Comparison of ENCODE assay signal across 26 cellular contexts in genomic region chr4:72564184-72564583, GRCh38. TPM values are rescaled to one million over a fixed set of nuclear protein-coding genes. Genes with fewer than 3 reads are reported as not detected.
DNase-seq lines count a peak whose midpoint lies in the region; ATAC-seq and TF ChIP-seq lines count a peak whose summit lies in the region.
"Had no signal": no experiment of that assay in that cellular context is flagged by ENCODE, and none has a peak within 500 bp of the region (broad histone marks: within the 10 kb centered on the region; RNA-seq: fewer than 3 reads in every experiment).

No MANE protein-coding gene starts in this region.

- CTCF ChIA-PET in MCF 10A (lab: Yijun Ruan, JAX) = no interaction called here

- H3K27me3 ChIP-seq in breast epithelium = no peaks in the 10 kb centered on the region
- H3K27me3 ChIP-seq in adipocyte (replicated peaks; ENCODE audit: control insufficient read depth, insufficient read depth, low read length) = no peaks in the 10 kb centered on the region
- H3K27me3 ChIP-seq in gastrocnemius medialis = no peaks in the 10 kb centered on the region
- H3K27me3 ChIP-seq in ascending aorta = no peaks in the 10 kb centered on the region
- H3K27me3 ChIP-seq in HAP-1 (ENCODE audit: low read depth) = no peaks in the 10 kb centered on the region
- H3K27me3 ChIP-seq: upper lobe of right lung had no signal

- DNase-seq in MCF 10A (ENCODE audit: unreplicated experiment) = peak; percentile 78
- no peak for DNase-seq in breast epithelium (ENCODE audit: low spot score in 2 of 2)
- peak; percentile 52 for DNase-seq in adipocyte (ENCODE audit: low read depth)
- DNase-seq in fibroblast of pulmonary artery (ENCODE audit: low read depth) = peak; percentile 59
- no peak for DNase-seq in gastrocnemius medialis
- no peak for DNase-seq in ascending aorta (ENCODE audit: low spot score in 2 of 2)
- DNase-seq in HAP-1 (ENCODE audit: low spot score in 2 of 2) = no peak
- DNase-seq: 8988T; activated CD4-positive, alpha-beta T cell treated with anti-CD3 and anti-CD28 coated beads, Interleukin-2, amount 10 ng/mL, durations not matched to agents 7 days and 5 days; activated T-cell treated with anti-CD3 and anti-CD28 coated beads for 4 hours; CD4-positive, alpha-beta T cell; effector memory CD8-positive, alpha-beta T cell; head of caudate nucleus; immature natural killer cell; NCI-H1930; NCI-H510A; stimulated activated naive CD4-positive, alpha-beta T cell treated with Interleukin-2 at 50 U/mL for 16 hours; upper lobe of right lung had no signal

- no peaks in the 10 kb centered on the region for H3K9me3 Mint-ChIP-seq in MCF 10A (ENCODE audit: unreplicated experiment)
- H3K9me3 Mint-ChIP-seq: activated CD4-positive, alpha-beta T cell treated with anti-CD3 and anti-CD28 coated beads, Interleukin-2, amount 10 ng/mL, durations not matched to agents 7 days and 5 days; activated naive CD4-positive, alpha-beta T cell treated with anti-CD3 and anti-CD28 coated beads, Interleukin-2, amount 50 U/mL, for 24 hours; CD4-positive, alpha-beta T cell; effector memory CD8-positive, alpha-beta T cell; nephron had no signal

- no peaks in the 10 kb centered on the region for H3K9me3 ChIP-seq in breast epithelium
- H3K9me3 ChIP-seq in adipocyte (ENCODE audit: control insufficient read depth, low read length) = no peaks in the 10 kb centered on the region
- H3K9me3 ChIP-seq in gastrocnemius medialis = no peaks in the 10 kb centered on the region
- no peaks in the 10 kb centered on the region for H3K9me3 ChIP-seq in ascending aorta
- no peaks in the 10 kb centered on the region for H3K9me3 ChIP-seq in HAP-1
- H3K9me3 ChIP-seq: upper lobe of right lung had no signal

- H3K9ac ChIP-seq in adipocyte (ENCODE audit: low read length) = no peak overlapping the region

- no peaks in the 10 kb centered on the region for H3K27me3 Mint-ChIP-seq in MCF 10A (ENCODE audit: insufficient read depth, unreplicated experiment)

- no peaks in the 10 kb centered on the region for H3K36me3 ChIP-seq in breast epithelium
- H3K36me3 ChIP-seq in adipocyte (ENCODE audit: control insufficient read depth, insufficient read depth, low read length, severe bottlenecking) = no peaks in the 10 kb centered on the region
- H3K36me3 ChIP-seq in gastrocnemius medialis = no peaks in the 10 kb centered on the region
- H3K36me3 ChIP-seq in ascending aorta = no peaks in the 10 kb centered on the region
- no peaks in the 10 kb centered on the region for H3K36me3 ChIP-seq in HAP-1 (replicated peaks)
- H3K36me3 ChIP-seq: upper lobe of right lung had no signal

- H3K4me1 ChIP-seq in breast epithelium = no peaks in the 10 kb centered on the region
- peaks cover 27% of the 10 kb centered on the region for H3K4me1 ChIP-seq in adipocyte (ENCODE audit: control insufficient read depth, insufficient read depth, low read length)
- H3K4me1 ChIP-seq in gastrocnemius medialis = peaks cover 0 to 3% of the 10 kb centered on the region in 2 donors
- H3K4me1 ChIP-seq in ascending aorta = peaks cover 0 to 8% of the 10 kb centered on the region in 2 donors
- peaks cover 14% of the 10 kb centered on the region for H3K4me1 ChIP-seq in HAP-1
- H3K4me1 ChIP-seq: upper lobe of right lung had no signal

- TF ChIP-seq CTCF in MCF 10A (IDR thresholded peaks at IDR 0.05; ENCODE audit: unreplicated experiment) (no peak), breast epithelium (IDR thresholded peaks at IDR 0.05) (no peak), fibroblast of pulmonary artery (IDR thresholded peaks at IDR 0.05; ENCODE audit: low read length, missing control alignments) (no peak), gastrocnemius medialis (IDR thresholded peaks at IDR 0.05 in 4 of 5, conservative IDR thresholded peaks at IDR 0.05 in 1 of 5) (no peak), ascending aorta (IDR thresholded peaks at IDR 0.05) (no peak)

- in situ Hi-C loops in gastrocnemius medialis (cut with MboI; ENCODE audit: low sequenced_read_pairs in 4 of 4) = no loop called here
- in situ Hi-C loops in HAP-1 (cut with MboI; ENCODE audit: low sequenced_read_pairs) = no loop called here

- H3K4me1 Mint-ChIP-seq in MCF 10A (ENCODE audit: insufficient read depth, unreplicated experiment) = peaks cover 18% of the 10 kb centered on the region

- no peak for ATAC-seq in gastrocnemius medialis
- ATAC-seq in GM18861 (IDR thresholded peaks at IDR 0.05; ENCODE audit: unreplicated experiment) = no peak
- ATAC-seq: effector memory CD8-positive, alpha-beta T cell; upper lobe of right lung had no signal

- POLR2A ChIA-PET in MCF 10A (lab: Yijun Ruan, JAX) = no interaction called here

- H3K36me3 Mint-ChIP-seq in MCF 10A (ENCODE audit: insufficient read depth, unreplicated experiment) = no peaks in the 10 kb centered on the region
- H3K36me3 Mint-ChIP-seq: activated naive CD4-positive, alpha-beta T cell treated with anti-CD3 and anti-CD28 coated beads, Interleukin-2, amount 50 U/mL, for 24 hours; memory B cell had no signal

- no peak overlapping the region for H3K4me3 Mint-ChIP-seq in MCF 10A (ENCODE audit: unreplicated experiment)
- H3K4me3 Mint-ChIP-seq: activated CD4-positive, alpha-beta T cell treated with anti-CD3 and anti-CD28 coated beads, Interleukin-2, amount 10 ng/mL, durations not matched to agents 7 days and 5 days; activated naive CD4-positive, alpha-beta T cell treated with anti-CD3 and anti-CD28 coated beads, Interleukin-2, amount 50 U/mL, for 24 hours; CD4-positive, alpha-beta T cell; effector memory CD8-positive, alpha-beta T cell; immature natural killer cell; memory B cell; nephron had no signal

- H3K4me3 ChIP-seq in breast epithelium (no peak overlapping the region), adipocyte (ENCODE audit: low read length) (no peak overlapping the region), fibroblast of pulmonary artery (replicated peaks; ENCODE audit: low read depth, low read length) (no peak overlapping the region), gastrocnemius medialis (no peak overlapping the region), ascending aorta (no peak overlapping the region), HAP-1 (no peak overlapping the region)
- H3K4me3 ChIP-seq: SK-N-MC, upper lobe of right lung had no signal

- no peak overlapping the region for H3K27ac Mint-ChIP-seq in MCF 10A (ENCODE audit: low read depth, unreplicated experiment)
- H3K27ac Mint-ChIP-seq: activated CD4-positive, alpha-beta T cell treated with anti-CD3 and anti-CD28 coated beads, Interleukin-2, amount 10 ng/mL, durations not matched to agents 7 days and 5 days; activated naive CD4-positive, alpha-beta T cell treated with anti-CD3 and anti-CD28 coated beads, Interleukin-2, amount 50 U/mL, for 24 hours; CD4-positive, alpha-beta T cell; effector memory CD8-positive, alpha-beta T cell; immature natural killer cell; memory B cell; nephron; progenitor cell of endocrine pancreas had no signal

- H3K27ac ChIP-seq in breast epithelium = no peak overlapping the region
- no peak overlapping the region for H3K27ac ChIP-seq in gastrocnemius medialis
- H3K27ac ChIP-seq in ascending aorta = no peak overlapping the region
- H3K27ac ChIP-seq: SK-N-MC, upper lobe of right lung had no signal

- intact Hi-C loops in MCF 10A (cut with micrococcal nuclease) = loop anchor here (10.0 kb wide), 1 partner anchor 259 kb away; no protein-coding TSS in a partner anchor
- intact Hi-C loops in breast epithelium (cut with DNase I; ENCODE audit: low total_unique reads) = no loop called here
- intact Hi-C loops in gastrocnemius medialis (cut with DNase I; ENCODE audit: low total_unique reads) = no loop called here
- intact Hi-C loops in ascending aorta (cut with DNase I) = loop anchor here (10.0 kb wide), 1 partner anchor 201 kb away; no protein-coding TSS in a partner anchor

- no peak for TF ChIP-seq POLR2A in breast epithelium (IDR thresholded peaks at IDR 0.05)
- TF ChIP-seq POLR2A in gastrocnemius medialis (IDR thresholded peaks at IDR 0.05) = no peak

- no TSS peak for BruUV-seq in MCF 10A (replicated peaks; lab: Mats Ljungman, UMichigan)

RNA-seq across cellular contexts. Expression of gene ADAMTS3, which starts 4.8 kb away (rescaled TPM):
- total RNA-seq in MCF 10A (2022) = 0.25 and 0.58 TPM in 2 replicates
- 1 to 10 TPM; 1.9 to 5.6 (median 2.9) TPM for total RNA-seq in breast epithelium
- total RNA-seq in gastrocnemius medialis = under 1 TPM in 3 of 4 donors, not detected in 1; 0.18 to 0.41 (median 0.23) TPM
- total RNA-seq in ascending aorta = 2.2 TPM
- total RNA-seq: activated CD4-positive, alpha-beta T cell treated with anti-CD3 and anti-CD28 coated beads, Interleukin-2, amount 10 ng/mL, durations not matched to agents 7 days and 5 days; CD4-positive, alpha-beta T cell; HT-29; OCI-LY7 had no signal

Comparison
In these comparisons a context has a peak if more than half of its experiments do, and no peak if none do; other contexts are left out.
1. DNase-seq: peak in MCF 10A (single experiment), adipocyte (single experiment) and fibroblast of pulmonary artery (single experiment); none in breast epithelium (0 of 2), gastrocnemius medialis (0 of 2), ascending aorta (0 of 2) and HAP-1 (0 of 2).
2. intact Hi-C loops: an anchor here in MCF 10A (10.0 kb wide) and ascending aorta (10.0 kb wide); none called in breast epithelium and gastrocnemius medialis.